ENCODE assay signal across 8 cellular contexts in genomic region chr9:73153793-73154227, GRCh38. TPM values are rescaled to one million over a fixed set of nuclear protein-coding genes. Genes with fewer than 3 reads are reported as not detected.
DNase-seq lines count a peak whose midpoint lies in the region; ATAC-seq and TF ChIP-seq lines count a peak whose summit lies in the region.

No MANE protein-coding gene starts in this region.

- peaks cover 49% of the 10 kb centered on the region for H3K4me1 Mint-ChIP-seq in GM23338

- no peaks in the 10 kb centered on the region for H3K9me3 ChIP-seq in body of pancreas

- peak overlapping the region; percentile 87 for H3K27ac Mint-ChIP-seq in GM23338

- H3K9me2 ChIP-seq in GM23338 (ENCODE audit: insufficient read depth) = no peaks in the 10 kb centered on the region

- H3K27ac ChIP-seq in GM23338 (ENCODE audit: low read depth) = no peak overlapping the region
- H3K27ac ChIP-seq in body of pancreas = peak overlapping the region in 1 of 4 donors; percentile 55

- WGBS in body of pancreas, 2 donors = 55% methylated on average over 4 of the region's 4 CpGs

- peak overlapping the region; percentile 28; the same call in 1 of the 2 replicates for H2AFZ ChIP-seq in GM23338

- H3K79me2 ChIP-seq in GM23338 (replicated peaks; ENCODE audit: insufficient read depth) = no peaks in the 10 kb centered on the region

- no peaks in the 10 kb centered on the region for H3K9me3 Mint-ChIP-seq in GM23338

- ATAC-seq in GM23338 = no peak
- peak; percentile 31 for ATAC-seq in SK-N-SH treated with all-trans-retinoic acid at 6 μM for 48 hours
- peak; percentile 56 for ATAC-seq in sciatic nerve
- ATAC-seq in HG03520 (IDR thresholded peaks at IDR 0.05; ENCODE audit: unreplicated experiment) = no peak
- ATAC-seq in GM18511 (IDR thresholded peaks at IDR 0.05; ENCODE audit: unreplicated experiment) = no peak
- no peak for ATAC-seq in body of pancreas

- H3K27me3 Mint-ChIP-seq in GM23338 (ENCODE audit: insufficient read depth, low read depth, poor library complexity) = no peaks in the 10 kb centered on the region

- H3K36me3 Mint-ChIP-seq in GM23338 (ENCODE audit: low read depth) = no peaks in the 10 kb centered on the region

- DNase-seq in GM23338 (ENCODE audit: low spot score) = no peak
- DNase-seq in fibroblast of mammary gland (ENCODE audit: low read depth) = peak; percentile 76
- no peak for DNase-seq in sciatic nerve (ENCODE audit: low spot score)
- no peak for DNase-seq in KBM-7
- DNase-seq in body of pancreas = no peak

- intact Hi-C loops in sciatic nerve (cut with DNase I) (no loop called here), body of pancreas (cut with DNase I) (no loop called here)

- no peak overlapping the region for H3K4me3 Mint-ChIP-seq in GM23338

- no peak for TF ChIP-seq POLR2A in body of pancreas (IDR thresholded peaks at IDR 0.05)

- TF ChIP-seq CTCF in GM23338 (conservative IDR thresholded peaks at IDR 0.05; ENCODE audit: low read depth in 2 of 2) = no peak
- TF ChIP-seq CTCF in fibroblast of mammary gland (conservative IDR thresholded peaks at IDR 0.05; ENCODE audit: control insufficient read depth, insufficient read depth, low read depth, low read length) = no peak
- no peak for TF ChIP-seq CTCF in body of pancreas (IDR thresholded peaks at IDR 0.05)

- peaks cover 40% of the 10 kb centered on the region for H3K4me1 ChIP-seq in GM23338 (ENCODE audit: insufficient read depth)
- no peaks in the 10 kb centered on the region for H3K4me1 ChIP-seq in body of pancreas

- in situ Hi-C loops in KBM-7 (cut with MboI; ENCODE audit: low pct_unique_long_range_greater_than_20kb, low sequenced_read_pairs) = no loop called here

- no peak overlapping the region for H3K4me2 ChIP-seq in GM23338

- H3K4me3 ChIP-seq in GM23338 (no peak overlapping the region), fibroblast of mammary gland (ENCODE audit: control insufficient read depth, low read depth, low read length) (peak overlapping the region; percentile 84), body of pancreas (no peak overlapping the region)

- no peaks in the 10 kb centered on the region for H4K20me1 ChIP-seq in GM23338 (replicated peaks; ENCODE audit: insufficient read depth)

- no peaks in the 10 kb centered on the region for H3K36me3 ChIP-seq in GM23338 (ENCODE audit: insufficient read depth)
- no peaks in the 10 kb centered on the region for H3K36me3 ChIP-seq in body of pancreas (replicated peaks in 1 of 2; ENCODE audit: insufficient read depth in 1 of 2, low read depth in 2 of 2)

- no peaks in the 10 kb centered on the region for H3F3A ChIP-seq in GM23338 (replicated peaks; ENCODE audit: low read depth)

- H3K27me3 ChIP-seq in GM23338 (ENCODE audit: insufficient read depth) (no peaks in the 10 kb centered on the region), body of pancreas (no peaks in the 10 kb centered on the region)

TF ChIP-seq in GM23338, 12 proteins besides CTCF, POLR2A, EP300 and RAD21 (continues in another document):
- TF ChIP-seq POLR2AphosphoS5 (IDR thresholded peaks at IDR 0.05; ENCODE audit: low read depth) = no peak
- no peak for TF ChIP-seq ZNF331 (CRISPR knock-in tag; IDR thresholded peaks at IDR 0.05; ENCODE audit: low read depth)
- no peak for TF ChIP-seq ETS1 (IDR thresholded peaks at IDR 0.05)
- no peak for TF ChIP-seq CREB1 (CRISPR knock-in tag; IDR thresholded peaks at IDR 0.05; ENCODE audit: low read depth)

TF ChIP-seq in SK-N-SH treated with all-trans-retinoic acid at 6 μM for 48 hours, 23 proteins besides CTCF, POLR2A, EP300 and RAD21:
- TF ChIP-seq ESRRG (CRISPR knock-in tag; IDR thresholded peaks at IDR 0.05) (no peak), TOX (CRISPR knock-in tag; IDR thresholded peaks at IDR 0.05; ENCODE audit: borderline replicate concordance) (no peak), CSDC2 (CRISPR knock-in tag; IDR thresholded peaks at IDR 0.05) (no peak), OSR1 (CRISPR knock-in tag; IDR thresholded peaks at IDR 0.05) (no peak), PATZ1 (CRISPR knock-in tag; IDR thresholded peaks at IDR 0.05; ENCODE audit: borderline replicate concordance) (no peak), GLIS3 (CRISPR knock-in tag; IDR thresholded peaks at IDR 0.05) (no peak)

RNA-seq across cellular contexts. Expression of gene ANXA1, which starts 2.1 kb away (rescaled TPM):
- total RNA-seq in GM23338 (2014; rRNA removed; shearing (Covaris generic)) = 2.2 and 4.9 TPM in 2 replicates
- 3.3 and 5.8 TPM in 2 replicates for polyA plus RNA-seq in GM23338 (2016; fragmentation: Nextera tagmentation; extraction: Ambion mirVana)
- total RNA-seq in sciatic nerve = 293 TPM
- 10 to 100 TPM; 37.9 to 44.8 TPM for total RNA-seq in body of pancreas

Comparison
In these comparisons a context has a peak if more than half of its experiments do, and no peak if none do; other contexts are left out.
1. ATAC-seq: peak in SK-N-SH treated with all-trans-retinoic acid at 6 μM for 48 hours (single experiment) and sciatic nerve (single experiment); none in GM23338 (single experiment), HG03520 (single experiment), GM18511 (single experiment) and body of pancreas (single experiment).